1 cellular context compared by ENCODE assay signal in the genomic region with DNA sequence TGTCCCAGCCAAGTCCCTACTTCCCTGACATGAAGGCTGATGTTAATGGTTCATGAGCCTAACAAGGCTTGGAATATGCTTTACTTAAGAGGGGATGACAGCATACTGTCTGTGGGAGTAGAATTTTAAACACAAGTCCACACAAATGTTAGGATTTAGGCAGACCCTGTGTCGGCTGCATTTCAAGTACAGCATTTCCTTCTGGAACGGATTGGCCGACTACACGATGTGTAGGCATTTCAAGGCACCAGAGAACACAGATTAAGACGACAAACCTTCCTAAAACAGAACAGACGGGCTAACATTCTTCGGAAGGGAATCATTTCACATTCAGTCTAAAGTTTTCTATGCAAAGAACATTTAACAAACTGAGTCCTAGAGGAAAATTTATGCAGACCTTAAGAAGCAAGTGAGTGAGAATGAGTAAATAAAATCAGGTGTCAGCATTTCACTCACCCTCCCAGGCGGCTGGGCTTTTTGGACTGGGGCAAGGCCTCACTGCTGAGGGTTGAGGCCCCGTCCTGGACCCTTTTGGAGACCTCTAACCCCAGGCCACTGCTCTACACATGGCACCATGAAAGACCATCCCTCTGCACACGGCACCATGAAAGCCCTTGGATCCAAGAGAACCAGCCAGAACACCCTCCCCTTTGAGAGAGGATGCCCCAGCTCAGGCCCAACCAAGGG.
TF ChIP-seq lines count a peak whose summit lies in the region.

No MANE protein-coding gene starts in this region.

TF ChIP-seq in HepG2, 621 proteins besides CTCF, POLR2A, EP300 and RAD21:
- no peak for TF ChIP-seq ZNF460 (CRISPR knock-in tag; IDR thresholded peaks at IDR 0.05; ENCODE audit: borderline replicate concordance)
- TF ChIP-seq MAFK (conservative IDR thresholded peaks at IDR 0.05 in 1 of 2, IDR thresholded peaks at IDR 0.05 in 1 of 2; ENCODE audit: low read length in 2 of 2), result peak; percentile 71 to 87
- TF ChIP-seq MAFF (IDR thresholded peaks at IDR 0.05; ENCODE audit: low read depth, low read length), result peak; percentile 75
